Comparison of ENCODE assay signal across 10 cellular contexts in the genomic region with DNA sequence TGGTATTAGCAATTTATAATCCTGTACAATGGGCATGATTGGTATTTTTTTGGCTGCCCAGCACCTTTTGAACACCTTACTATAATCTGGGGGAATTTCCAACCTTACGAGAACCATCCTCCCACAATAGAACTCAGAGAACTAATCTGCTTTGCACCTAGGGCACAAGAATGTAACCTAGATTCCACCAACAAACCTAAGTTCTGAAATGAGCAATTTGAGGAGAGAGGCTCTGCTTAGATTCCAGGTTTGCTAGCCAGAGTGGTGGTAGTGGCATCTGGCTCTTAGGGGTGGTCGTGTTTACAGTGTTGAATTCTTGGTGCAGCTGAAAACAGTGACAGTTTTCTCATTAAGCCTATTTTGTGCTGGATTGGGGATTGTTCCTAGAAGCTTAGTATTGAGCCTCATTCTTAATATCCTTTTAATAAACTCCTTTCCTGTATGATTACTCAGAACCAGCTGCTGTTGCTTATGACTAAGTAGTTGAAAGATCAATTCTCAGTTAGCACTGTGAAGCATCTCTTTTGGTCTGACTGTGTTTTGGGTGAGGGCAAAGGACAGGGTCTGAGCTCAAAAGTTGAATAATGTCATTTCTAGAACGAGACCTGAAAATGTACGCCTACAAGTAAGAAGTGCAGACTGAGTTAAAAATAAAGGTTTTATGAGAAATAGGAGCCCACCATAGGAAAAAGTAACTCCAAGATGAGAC.
DNase-seq lines count a peak whose midpoint lies in the region; ATAC-seq and TF ChIP-seq lines count a peak whose summit lies in the region.
"Had no signal": no experiment of that assay in that cellular context is flagged by ENCODE, and none has a peak within 500 bp of the region (broad histone marks: within the 10 kb centered on the region; RNA-seq: fewer than 3 reads in every experiment).

No MANE protein-coding gene starts in this region.

- no peaks in the 10 kb centered on the region for H3K36me3 ChIP-seq in transverse colon

- H3K9me3 ChIP-seq in transverse colon (peaks cover 4 to 8% of the 10 kb centered on the region in 2 donors), right cardiac atrium (ENCODE audit: control insufficient read depth, low read length) (no peaks in the 10 kb centered on the region)

- H3K4me1 Mint-ChIP-seq in stimulated activated naive CD8-positive, alpha-beta T cell treated with anti-CD3 and anti-CD28 coated beads, Interleukin-15, amount 100 ng/mL, for 72 hours, result peaks cover 17% of the 10 kb centered on the region

- TF ChIP-seq POLR2A in transverse colon (IDR thresholded peaks at IDR 0.05), result no peak

- H3K4me3 Mint-ChIP-seq in stimulated activated naive CD8-positive, alpha-beta T cell treated with anti-CD3 and anti-CD28 coated beads, Interleukin-15, amount 100 ng/mL, for 72 hours, result peak overlapping the region in 1 of 2 donors; percentile 57

- peaks cover 0 to 10% (median 3%) of the 10 kb centered on the region in 4 donors for H3K4me1 ChIP-seq in transverse colon
- no peaks in the 10 kb centered on the region for H3K4me1 ChIP-seq in right cardiac atrium (ENCODE audit: control insufficient read depth, insufficient read depth, low read length)

- no peaks in the 10 kb centered on the region for H3K27me3 ChIP-seq in transverse colon
- H3K27me3 ChIP-seq in right cardiac atrium (ENCODE audit: control insufficient read depth, insufficient read depth), result no peaks in the 10 kb centered on the region

- H3K27ac Mint-ChIP-seq in stimulated activated naive CD8-positive, alpha-beta T cell treated with anti-CD3 and anti-CD28 coated beads, Interleukin-15, amount 100 ng/mL, for 72 hours, result peak overlapping the region in 1 of 2 donors; percentile 63

- TF ChIP-seq CTCF in transverse colon (IDR thresholded peaks at IDR 0.05), result no peak

- 73 to 85% methylated on average over 2 to 4 of the region's 4 CpGs for WGBS in transverse colon (ENCODE audit: low coverage in 1 of 2), 2 donors
- WGBS in right cardiac atrium, result 93% methylated on average over 4 of the region's 4 CpGs

- in situ Hi-C loops in transverse colon (cut with MboI; ENCODE audit: low pct_ligation_motif_present in 1 of 4, low pct_unique_long_range_greater_than_20kb in 1 of 4, low sequenced_read_pairs in 3 of 4), result no loop called here

- H3K4me3 ChIP-seq in transverse colon (no peak overlapping the region), right cardiac atrium (ENCODE audit: low read length) (no peak overlapping the region)

- intact Hi-C loops in transverse colon (cut with DNase I; ENCODE audit: low total_unique reads), result no loop called here
- intact Hi-C loops in right cardiac atrium (cut with DNase I), result no loop called here

- H3K27ac ChIP-seq in transverse colon, result no peak overlapping the region
- no peak overlapping the region for H3K27ac ChIP-seq in right cardiac atrium (ENCODE audit: low read length)
- H3K27ac ChIP-seq: C4-2B had no signal

- H3K9me3 Mint-ChIP-seq in stimulated activated naive CD8-positive, alpha-beta T cell treated with anti-CD3 and anti-CD28 coated beads, Interleukin-15, amount 100 ng/mL, for 72 hours, result peaks cover 13 to 18% of the 10 kb centered on the region in 2 donors

- H3K27me3 Mint-ChIP-seq in stimulated activated naive CD8-positive, alpha-beta T cell treated with anti-CD3 and anti-CD28 coated beads, Interleukin-15, amount 100 ng/mL, for 72 hours, result no peaks in the 10 kb centered on the region

- no peak for TF ChIP-seq EP300 in transverse colon (IDR thresholded peaks at IDR 0.05; ENCODE audit: low read depth)

- ATAC-seq in HG02678 (IDR thresholded peaks at IDR 0.05; ENCODE audit: unreplicated experiment) (peak; percentile 84), right cardiac atrium (no peak)
- ATAC-seq in stimulated activated naive CD8-positive, alpha-beta T cell treated with anti-CD3 and anti-CD28 coated beads, Interleukin-15, amount 100 ng/mL, for 72 hours, result peak; percentile 97

- peak; percentile 8 for DNase-seq in stimulated activated CD4-positive, alpha-beta T cell treated with anti-CD3 and anti-CD28 coated beads, Interleukin-15, amount 100 ng/mL, for 24 hours
- no peak for DNase-seq in stimulated activated CD4-positive, alpha-beta T cell treated with anti-CD3 and anti-CD28 coated beads, Interleukin-4, amount 100 ng/mL, for 1 hour
- peak; percentile 20 for DNase-seq in NCI-H82 treated with DMSO at 0.1 percent for 48 hours (lab: John Stamatoyannopoulos, UW; ENCODE audit: unreplicated experiment)
- peak in 1 of 2 donors; percentile 39 for DNase-seq in stimulated activated naive CD8-positive, alpha-beta T cell treated with anti-CD3 and anti-CD28 coated beads, Interleukin-15, amount 100 ng/mL, for 72 hours
- no peak for DNase-seq in transverse colon
- DNase-seq in NCI-H1436 treated with DMSO at 0.1 percent for 48 hours (lab: John Stamatoyannopoulos, UW), result no peak
- DNase-seq in right cardiac atrium, result no peak
- DNase-seq: NCI-H774 had no signal

Comparison
In these comparisons a context has a peak if more than half of its experiments do, and no peak if none do; other contexts are left out.
1. DNase-seq: peak in stimulated activated CD4-positive, alpha-beta T cell treated with anti-CD3 and anti-CD28 coated beads, Interleukin-15, amount 100 ng/mL, for 24 hours (single experiment) and NCI-H82 treated with DMSO at 0.1 percent for 48 hours (single experiment); none in stimulated activated CD4-positive, alpha-beta T cell treated with anti-CD3 and anti-CD28 coated beads, Interleukin-4, amount 100 ng/mL, for 1 hour (single experiment), transverse colon (single experiment), NCI-H1436 treated with DMSO at 0.1 percent for 48 hours (single experiment) and right cardiac atrium (0 of 3).
2. ATAC-seq: peak in HG02678 (single experiment) and stimulated activated naive CD8-positive, alpha-beta T cell treated with anti-CD3 and anti-CD28 coated beads, Interleukin-15, amount 100 ng/mL, for 72 hours (single experiment); none in right cardiac atrium (0 of 2).